In genomic region chr1:17409391-17409811, GRCh38 we compare ENCODE assay signal across 15 cellular contexts. TPM values are rescaled to one million over a fixed set of nuclear protein-coding genes. Genes with fewer than 3 reads are reported as not detected.
"Had no signal": no experiment of that assay in that cellular context is flagged by ENCODE, and none has a peak within 500 bp of the region (broad histone marks: within the 10 kb centered on the region; RNA-seq: fewer than 3 reads in every experiment).

No MANE protein-coding gene starts in this region.

- H3K9me3 ChIP-seq: gastroesophageal sphincter, sigmoid colon had no signal

- H3K27me3 Mint-ChIP-seq: naive B cell had no signal

- ATAC-seq: gastroesophageal sphincter had no signal

- H3K9me3 Mint-ChIP-seq: naive B cell had no signal

- H3K27ac ChIP-seq: gastroesophageal sphincter, sigmoid colon had no signal

- H3K4me1 Mint-ChIP-seq: naive B cell had no signal

- FAIRE-seq: astrocyte had no signal

- H3K4me3 ChIP-seq: gastroesophageal sphincter, lung, sigmoid colon had no signal

- H3K4me3 Mint-ChIP-seq: naive B cell had no signal

- H3K27me3 ChIP-seq: gastroesophageal sphincter, sigmoid colon had no signal

- H3K4me1 ChIP-seq: gastroesophageal sphincter, sigmoid colon had no signal

- DNase-seq: activated CD4-positive, alpha-beta T cell treated with anti-CD3 and anti-CD28 coated beads for 1 hour; activated CD4-positive, alpha-beta T cell treated with anti-CD3 and anti-CD28 coated beads, Interleukin-2, amount 50 U/mL, for 48 hours; activated naive CD4-positive, alpha-beta T cell treated with Interleukin-2 at 50 U/mL for 16 hours; activated T-cell treated with anti-CD3 and anti-CD28 coated beads, Interleukin-2, amount 50 U/mL, for 48 hours; effector memory CD4-positive, alpha-beta T cell; midbrain; naive B cell; sigmoid colon; stimulated activated CD4-positive, alpha-beta T cell treated with anti-CD3 and anti-CD28 coated beads, Interleukin-12 subunit alpha, Interleukin-12 subunit beta, amount 100 ng/mL, for 4 hours; T-helper 2 cell had no signal

RNA-seq across cellular contexts. Expression of gene PADI6, which starts 37.4 kb away (rescaled TPM):
- total RNA-seq: astrocyte, gastroesophageal sphincter, lung, posterior vena cava, sigmoid colon, urinary bladder had no signal
- polyA plus RNA-seq: lung, sigmoid colon, urinary bladder had no signal
